ENCODE assay signal across 1 cellular context in the genomic region with DNA sequence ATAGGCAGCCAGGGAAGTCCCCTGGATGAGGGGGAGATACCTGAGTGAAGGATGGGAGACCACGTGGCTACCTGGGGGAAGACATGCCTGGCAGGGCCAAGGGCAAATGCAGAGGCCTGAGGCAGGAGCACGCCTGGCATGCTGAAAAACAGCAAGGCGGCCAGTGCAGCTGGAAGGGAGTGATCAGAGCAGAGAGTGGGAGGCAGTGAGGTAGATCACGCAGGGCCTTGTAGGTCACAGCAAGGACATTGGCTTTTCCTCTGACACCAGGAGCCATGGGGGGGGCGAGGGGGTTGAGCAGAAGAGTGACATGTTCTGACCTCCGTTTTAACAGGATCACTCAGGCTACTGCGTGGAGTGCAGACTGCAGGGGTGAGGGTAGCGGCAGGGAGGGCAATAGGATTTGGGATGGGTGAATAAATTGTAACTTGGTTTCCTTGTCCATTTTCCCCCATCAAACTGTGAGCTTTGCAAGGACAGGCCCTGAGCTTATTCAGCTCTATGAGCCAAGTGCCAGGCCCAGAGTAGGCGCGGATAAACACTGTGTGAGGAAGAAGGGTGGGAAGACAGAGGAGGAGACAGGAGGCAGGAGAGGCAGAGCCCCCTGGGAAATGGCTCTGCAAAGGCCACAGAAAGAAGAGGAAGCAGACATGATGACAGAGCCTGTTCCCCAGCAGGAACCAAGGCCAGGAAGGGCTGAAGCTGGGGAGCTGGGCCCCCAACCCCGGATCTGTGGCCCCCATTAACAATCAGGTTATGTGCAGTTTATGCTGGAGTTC.
TF ChIP-seq lines count a peak whose summit lies in the region.

No MANE protein-coding gene starts in this region.

TF ChIP-seq in K562, 482 proteins besides CTCF, POLR2A, EP300 and RAD21 (continues in another document):
- TF ChIP-seq JUND (IDR thresholded peaks at IDR 0.05; ENCODE audit: borderline replicate concordance, low read depth, low read length) (no peak), JUND (tag; IDR thresholded peaks at IDR 0.05; ENCODE audit: borderline replicate concordance, low read depth, low read length) (no peak; the same call in 2 of the 3 replicates), ZNF668 (CRISPR knock-in tag; IDR thresholded peaks at IDR 0.05) (no peak), PTRF (tag; IDR thresholded peaks at IDR 0.05) (no peak), RAD51 (IDR thresholded peaks at IDR 0.05; ENCODE audit: borderline replicate concordance, low read depth) (peak; percentile 49; the same call in 1 of the 2 replicates), RFX5 (IDR thresholded peaks at IDR 0.05; ENCODE audit: low read depth, low read length) (no peak), RFX1 (IDR thresholded peaks at IDR 0.05) (no peak), NFATC3 (IDR thresholded peaks at IDR 0.05) (no peak), SREBF2 (CRISPR knock-in tag; IDR thresholded peaks at IDR 0.05) (no peak), TRIM24 (IDR thresholded peaks at IDR 0.05) (no peak), MYC (IDR thresholded peaks at IDR 0.05; ENCODE audit: low read depth, low read length) (peak; percentile 18; the same call in 1 of the 2 replicates), MYC (CRISPR knock-in tag; IDR thresholded peaks at IDR 0.05; ENCODE audit: borderline replicate concordance, low read depth) (no peak), BRCA1 (IDR thresholded peaks at IDR 0.05) (no peak), BRCA1 (CRISPR knock-in tag; IDR thresholded peaks at IDR 0.05) (0 out of 2 replicates have a peak, but pooled peaks have one; percentile 49), CREM (IDR thresholded peaks at IDR 0.05; ENCODE audit: low read depth) (no peak), MEF2A (IDR thresholded peaks at IDR 0.05; ENCODE audit: control insufficient read depth, low read depth, low read length) (no peak), FOXK2 (conservative IDR thresholded peaks at IDR 0.05 in 1 of 2, IDR thresholded peaks at IDR 0.05 in 1 of 2; ENCODE audit: low read depth in 2 of 2) (no peak), HDAC1 (IDR thresholded peaks at IDR 0.05) (peak in 1 of 2 experiments; percentile 46; a peak in 2 of 4 replicates), EHMT2 (IDR thresholded peaks at IDR 0.05) (0 out of 2 replicates have a peak, but pooled peaks have one; percentile 24), FOSL1 (tag; conservative IDR thresholded peaks at IDR 0.05) (no peak), TEAD4 (IDR thresholded peaks at IDR 0.05; ENCODE audit: low read length) (no peak), TEAD4 (CRISPR knock-in tag; IDR thresholded peaks at IDR 0.05; ENCODE audit: borderline replicate concordance) (no peak), TSC22D4 (tag; IDR thresholded peaks at IDR 0.05) (no peak), SIRT6 (IDR thresholded peaks at IDR 0.05; ENCODE audit: low read depth, low read length) (no peak)
- TF ChIP-seq, protein P1, sequence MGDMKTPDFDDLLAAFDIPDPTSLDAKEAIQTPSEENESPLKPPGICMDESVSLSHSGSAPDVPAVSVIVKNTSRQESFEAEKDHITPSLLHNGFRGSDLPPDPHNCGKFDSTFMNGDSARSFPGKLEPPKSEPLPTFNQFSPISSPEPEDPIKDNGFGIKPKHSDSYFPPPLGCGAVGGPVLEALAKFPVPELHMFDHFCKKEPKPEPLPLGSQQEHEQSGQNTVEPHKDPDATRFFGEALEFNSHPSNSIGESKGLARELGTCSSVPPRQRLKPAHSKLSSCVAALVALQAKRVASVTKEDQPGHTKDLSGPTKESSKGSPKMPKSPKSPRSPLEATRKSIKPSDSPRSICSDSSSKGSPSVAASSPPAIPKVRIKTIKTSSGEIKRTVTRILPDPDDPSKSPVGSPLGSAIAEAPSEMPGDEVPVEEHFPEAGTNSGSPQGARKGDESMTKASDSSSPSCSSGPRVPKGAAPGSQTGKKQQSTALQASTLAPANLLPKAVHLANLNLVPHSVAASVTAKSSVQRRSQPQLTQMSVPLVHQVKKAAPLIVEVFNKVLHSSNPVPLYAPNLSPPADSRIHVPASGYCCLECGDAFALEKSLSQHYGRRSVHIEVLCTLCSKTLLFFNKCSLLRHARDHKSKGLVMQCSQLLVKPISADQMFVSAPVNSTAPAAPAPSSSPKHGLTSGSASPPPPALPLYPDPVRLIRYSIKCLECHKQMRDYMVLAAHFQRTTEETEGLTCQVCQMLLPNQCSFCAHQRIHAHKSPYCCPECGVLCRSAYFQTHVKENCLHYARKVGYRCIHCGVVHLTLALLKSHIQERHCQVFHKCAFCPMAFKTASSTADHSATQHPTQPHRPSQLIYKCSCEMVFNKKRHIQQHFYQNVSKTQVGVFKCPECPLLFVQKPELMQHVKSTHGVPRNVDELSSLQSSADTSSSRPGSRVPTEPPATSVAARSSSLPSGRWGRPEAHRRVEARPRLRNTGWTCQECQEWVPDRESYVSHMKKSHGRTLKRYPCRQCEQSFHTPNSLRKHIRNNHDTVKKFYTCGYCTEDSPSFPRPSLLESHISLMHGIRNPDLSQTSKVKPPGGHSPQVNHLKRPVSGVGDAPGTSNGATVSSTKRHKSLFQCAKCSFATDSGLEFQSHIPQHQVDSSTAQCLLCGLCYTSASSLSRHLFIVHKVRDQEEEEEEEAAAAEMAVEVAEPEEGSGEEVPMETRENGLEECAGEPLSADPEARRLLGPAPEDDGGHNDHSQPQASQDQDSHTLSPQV (IDR thresholded peaks at IDR 0.05): peak; percentile 67
- TF ChIP-seq, protein P2, sequence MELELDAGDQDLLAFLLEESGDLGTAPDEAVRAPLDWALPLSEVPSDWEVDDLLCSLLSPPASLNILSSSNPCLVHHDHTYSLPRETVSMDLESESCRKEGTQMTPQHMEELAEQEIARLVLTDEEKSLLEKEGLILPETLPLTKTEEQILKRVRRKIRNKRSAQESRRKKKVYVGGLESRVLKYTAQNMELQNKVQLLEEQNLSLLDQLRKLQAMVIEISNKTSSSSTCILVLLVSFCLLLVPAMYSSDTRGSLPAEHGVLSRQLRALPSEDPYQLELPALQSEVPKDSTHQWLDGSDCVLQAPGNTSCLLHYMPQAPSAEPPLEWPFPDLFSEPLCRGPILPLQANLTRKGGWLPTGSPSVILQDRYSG (tag; conservative IDR thresholded peaks at IDR 0.05; ENCODE audit: low read depth): no peak
- TF ChIP-seq, protein P3, sequence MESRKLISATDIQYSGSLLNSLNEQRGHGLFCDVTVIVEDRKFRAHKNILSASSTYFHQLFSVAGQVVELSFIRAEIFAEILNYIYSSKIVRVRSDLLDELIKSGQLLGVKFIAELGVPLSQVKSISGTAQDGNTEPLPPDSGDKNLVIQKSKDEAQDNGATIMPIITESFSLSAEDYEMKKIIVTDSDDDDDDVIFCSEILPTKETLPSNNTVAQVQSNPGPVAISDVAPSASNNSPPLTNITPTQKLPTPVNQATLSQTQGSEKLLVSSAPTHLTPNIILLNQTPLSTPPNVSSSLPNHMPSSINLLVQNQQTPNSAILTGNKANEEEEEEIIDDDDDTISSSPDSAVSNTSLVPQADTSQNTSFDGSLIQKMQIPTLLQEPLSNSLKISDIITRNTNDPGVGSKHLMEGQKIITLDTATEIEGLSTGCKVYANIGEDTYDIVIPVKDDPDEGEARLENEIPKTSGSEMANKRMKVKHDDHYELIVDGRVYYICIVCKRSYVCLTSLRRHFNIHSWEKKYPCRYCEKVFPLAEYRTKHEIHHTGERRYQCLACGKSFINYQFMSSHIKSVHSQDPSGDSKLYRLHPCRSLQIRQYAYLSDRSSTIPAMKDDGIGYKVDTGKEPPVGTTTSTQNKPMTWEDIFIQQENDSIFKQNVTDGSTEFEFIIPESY (CRISPR knock-in tag; IDR thresholded peaks at IDR 0.05): peak; percentile 92
- TF ChIP-seq, protein P4, sequence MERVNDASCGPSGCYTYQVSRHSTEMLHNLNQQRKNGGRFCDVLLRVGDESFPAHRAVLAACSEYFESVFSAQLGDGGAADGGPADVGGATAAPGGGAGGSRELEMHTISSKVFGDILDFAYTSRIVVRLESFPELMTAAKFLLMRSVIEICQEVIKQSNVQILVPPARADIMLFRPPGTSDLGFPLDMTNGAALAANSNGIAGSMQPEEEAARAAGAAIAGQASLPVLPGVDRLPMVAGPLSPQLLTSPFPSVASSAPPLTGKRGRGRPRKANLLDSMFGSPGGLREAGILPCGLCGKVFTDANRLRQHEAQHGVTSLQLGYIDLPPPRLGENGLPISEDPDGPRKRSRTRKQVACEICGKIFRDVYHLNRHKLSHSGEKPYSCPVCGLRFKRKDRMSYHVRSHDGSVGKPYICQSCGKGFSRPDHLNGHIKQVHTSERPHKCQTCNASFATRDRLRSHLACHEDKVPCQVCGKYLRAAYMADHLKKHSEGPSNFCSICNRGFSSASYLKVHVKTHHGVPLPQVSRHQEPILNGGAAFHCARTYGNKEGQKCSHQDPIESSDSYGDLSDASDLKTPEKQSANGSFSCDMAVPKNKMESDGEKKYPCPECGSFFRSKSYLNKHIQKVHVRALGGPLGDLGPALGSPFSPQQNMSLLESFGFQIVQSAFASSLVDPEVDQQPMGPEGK (CRISPR knock-in tag; IDR thresholded peaks at IDR 0.05; ENCODE audit: borderline replicate concordance): no peak
- TF ChIP-seq, protein P5, sequence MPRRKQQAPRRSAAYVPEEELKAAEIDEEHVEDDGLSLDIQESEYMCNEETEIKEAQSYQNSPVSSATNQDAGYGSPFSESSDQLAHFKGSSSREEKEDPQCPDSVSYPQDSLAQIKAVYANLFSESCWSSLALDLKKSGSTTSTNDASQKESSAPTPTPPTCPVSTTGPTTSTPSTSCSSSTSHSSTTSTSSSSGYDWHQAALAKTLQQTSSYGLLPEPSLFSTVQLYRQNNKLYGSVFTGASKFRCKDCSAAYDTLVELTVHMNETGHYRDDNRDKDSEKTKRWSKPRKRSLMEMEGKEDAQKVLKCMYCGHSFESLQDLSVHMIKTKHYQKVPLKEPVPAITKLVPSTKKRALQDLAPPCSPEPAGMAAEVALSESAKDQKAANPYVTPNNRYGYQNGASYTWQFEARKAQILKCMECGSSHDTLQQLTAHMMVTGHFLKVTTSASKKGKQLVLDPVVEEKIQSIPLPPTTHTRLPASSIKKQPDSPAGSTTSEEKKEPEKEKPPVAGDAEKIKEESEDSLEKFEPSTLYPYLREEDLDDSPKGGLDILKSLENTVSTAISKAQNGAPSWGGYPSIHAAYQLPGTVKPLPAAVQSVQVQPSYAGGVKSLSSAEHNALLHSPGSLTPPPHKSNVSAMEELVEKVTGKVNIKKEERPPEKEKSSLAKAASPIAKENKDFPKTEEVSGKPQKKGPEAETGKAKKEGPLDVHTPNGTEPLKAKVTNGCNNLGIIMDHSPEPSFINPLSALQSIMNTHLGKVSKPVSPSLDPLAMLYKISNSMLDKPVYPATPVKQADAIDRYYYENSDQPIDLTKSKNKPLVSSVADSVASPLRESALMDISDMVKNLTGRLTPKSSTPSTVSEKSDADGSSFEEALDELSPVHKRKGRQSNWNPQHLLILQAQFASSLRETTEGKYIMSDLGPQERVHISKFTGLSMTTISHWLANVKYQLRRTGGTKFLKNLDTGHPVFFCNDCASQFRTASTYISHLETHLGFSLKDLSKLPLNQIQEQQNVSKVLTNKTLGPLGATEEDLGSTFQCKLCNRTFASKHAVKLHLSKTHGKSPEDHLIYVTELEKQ (CRISPR knock-in tag; IDR thresholded peaks at IDR 0.05): no peak
- TF ChIP-seq, protein P6, sequence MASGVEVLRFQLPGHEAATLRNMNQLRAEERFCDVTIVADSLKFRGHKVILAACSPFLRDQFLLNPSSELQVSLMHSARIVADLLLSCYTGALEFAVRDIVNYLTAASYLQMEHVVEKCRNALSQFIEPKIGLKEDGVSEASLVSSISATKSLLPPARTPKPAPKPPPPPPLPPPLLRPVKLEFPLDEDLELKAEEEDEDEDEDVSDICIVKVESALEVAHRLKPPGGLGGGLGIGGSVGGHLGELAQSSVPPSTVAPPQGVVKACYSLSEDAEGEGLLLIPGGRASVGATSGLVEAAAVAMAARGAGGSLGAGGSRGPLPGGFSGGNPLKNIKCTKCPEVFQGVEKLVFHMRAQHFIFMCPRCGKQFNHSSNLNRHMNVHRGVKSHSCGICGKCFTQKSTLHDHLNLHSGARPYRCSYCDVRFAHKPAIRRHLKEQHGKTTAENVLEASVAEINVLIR (CRISPR knock-in tag; IDR thresholded peaks at IDR 0.05): no peak
- TF ChIP-seq, protein P7, sequence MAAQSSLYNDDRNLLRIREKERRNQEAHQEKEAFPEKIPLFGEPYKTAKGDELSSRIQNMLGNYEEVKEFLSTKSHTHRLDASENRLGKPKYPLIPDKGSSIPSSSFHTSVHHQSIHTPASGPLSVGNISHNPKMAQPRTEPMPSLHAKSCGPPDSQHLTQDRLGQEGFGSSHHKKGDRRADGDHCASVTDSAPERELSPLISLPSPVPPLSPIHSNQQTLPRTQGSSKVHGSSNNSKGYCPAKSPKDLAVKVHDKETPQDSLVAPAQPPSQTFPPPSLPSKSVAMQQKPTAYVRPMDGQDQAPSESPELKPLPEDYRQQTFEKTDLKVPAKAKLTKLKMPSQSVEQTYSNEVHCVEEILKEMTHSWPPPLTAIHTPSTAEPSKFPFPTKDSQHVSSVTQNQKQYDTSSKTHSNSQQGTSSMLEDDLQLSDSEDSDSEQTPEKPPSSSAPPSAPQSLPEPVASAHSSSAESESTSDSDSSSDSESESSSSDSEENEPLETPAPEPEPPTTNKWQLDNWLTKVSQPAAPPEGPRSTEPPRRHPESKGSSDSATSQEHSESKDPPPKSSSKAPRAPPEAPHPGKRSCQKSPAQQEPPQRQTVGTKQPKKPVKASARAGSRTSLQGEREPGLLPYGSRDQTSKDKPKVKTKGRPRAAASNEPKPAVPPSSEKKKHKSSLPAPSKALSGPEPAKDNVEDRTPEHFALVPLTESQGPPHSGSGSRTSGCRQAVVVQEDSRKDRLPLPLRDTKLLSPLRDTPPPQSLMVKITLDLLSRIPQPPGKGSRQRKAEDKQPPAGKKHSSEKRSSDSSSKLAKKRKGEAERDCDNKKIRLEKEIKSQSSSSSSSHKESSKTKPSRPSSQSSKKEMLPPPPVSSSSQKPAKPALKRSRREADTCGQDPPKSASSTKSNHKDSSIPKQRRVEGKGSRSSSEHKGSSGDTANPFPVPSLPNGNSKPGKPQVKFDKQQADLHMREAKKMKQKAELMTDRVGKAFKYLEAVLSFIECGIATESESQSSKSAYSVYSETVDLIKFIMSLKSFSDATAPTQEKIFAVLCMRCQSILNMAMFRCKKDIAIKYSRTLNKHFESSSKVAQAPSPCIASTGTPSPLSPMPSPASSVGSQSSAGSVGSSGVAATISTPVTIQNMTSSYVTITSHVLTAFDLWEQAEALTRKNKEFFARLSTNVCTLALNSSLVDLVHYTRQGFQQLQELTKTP (IDR thresholded peaks at IDR 0.05; ENCODE audit: low read depth in 1 of 2, partially characterized antibody in 2 of 2): no peak
- TF ChIP-seq, protein P8, sequence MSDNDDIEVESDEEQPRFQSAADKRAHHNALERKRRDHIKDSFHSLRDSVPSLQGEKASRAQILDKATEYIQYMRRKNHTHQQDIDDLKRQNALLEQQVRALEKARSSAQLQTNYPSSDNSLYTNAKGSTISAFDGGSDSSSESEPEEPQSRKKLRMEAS (CRISPR knock-in tag; IDR thresholded peaks at IDR 0.05): peak; percentile 62; the same call in 1 of the 2 replicates
- TF ChIP-seq, protein P9, sequence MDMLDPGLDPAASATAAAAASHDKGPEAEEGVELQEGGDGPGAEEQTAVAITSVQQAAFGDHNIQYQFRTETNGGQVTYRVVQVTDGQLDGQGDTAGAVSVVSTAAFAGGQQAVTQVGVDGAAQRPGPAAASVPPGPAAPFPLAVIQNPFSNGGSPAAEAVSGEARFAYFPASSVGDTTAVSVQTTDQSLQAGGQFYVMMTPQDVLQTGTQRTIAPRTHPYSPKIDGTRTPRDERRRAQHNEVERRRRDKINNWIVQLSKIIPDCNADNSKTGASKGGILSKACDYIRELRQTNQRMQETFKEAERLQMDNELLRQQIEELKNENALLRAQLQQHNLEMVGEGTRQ (CRISPR knock-in tag; IDR thresholded peaks at IDR 0.05): no peak
